ENCODE assay signal across 27 cellular contexts in genomic region chr14:24508155-24508554, GRCh38. TPM values are rescaled to one million over a fixed set of nuclear protein-coding genes. Genes with fewer than 3 reads are reported as not detected.
A peak's percentile ranks its signal among the peaks of the same experiment; 100 is the strongest.
DNase-seq lines count a peak whose midpoint lies in the region; ATAC-seq lines count a peak whose summit lies in the region.
"Had no signal": no experiment of that assay in that cellular context is flagged by ENCODE, and none has a peak within 500 bp of the region (broad histone marks: within the 10 kb centered on the region; RNA-seq: fewer than 3 reads in every experiment).

TSS of gene CMA1 (minus strand) at chr14:24508265. CDS start at chr14:24508235, 30 bp downstream.

- no peak within 1 kb of the TSS for H3K4me3 Mint-ChIP-seq in T-helper 1 cell treated with Interleukin-12 subunit alpha and Interleukin-12 subunit beta and Interleukin-4 antibody, amounts not matched to agents 30 μg/mL and 1 μg/mL, for 36 hours
- H3K4me3 Mint-ChIP-seq in activated CD8-positive, alpha-beta T cell treated with anti-CD3 and anti-CD28 coated beads, Interleukin-2, amount 10 ng/mL, durations not matched to agents 7 days and 5 days = no peak within 1 kb of the TSS
- no peak within 1 kb of the TSS for H3K4me3 Mint-ChIP-seq in activated T-cell treated with anti-CD3 and anti-CD28 coated beads, Interleukin-2, amount 50 U/mL, for 4 hours
- H3K4me3 Mint-ChIP-seq: activated naive CD8-positive, alpha-beta T cell treated with anti-CD3 and anti-CD28 coated beads for 36 hours; H9; memory B cell; stimulated activated naive CD8-positive, alpha-beta T cell treated with anti-CD3 and anti-CD28 coated beads, Interleukin-15, Interleukin-2, amounts not matched to agents 100 ng/mL and 50 ng/mL, for 24 hours; T-cell had no signal

- H3K4me1 Mint-ChIP-seq in T-helper 1 cell treated with Interleukin-12 subunit alpha and Interleukin-12 subunit beta and Interleukin-4 antibody, amounts not matched to agents 30 μg/mL and 1 μg/mL, for 36 hours (ENCODE audit: low read depth) = peaks cover 14% of the 10 kb centered on the region
- peaks cover 50% of the 10 kb centered on the region for H3K4me1 Mint-ChIP-seq in activated CD8-positive, alpha-beta T cell treated with anti-CD3 and anti-CD28 coated beads, Interleukin-2, amount 10 ng/mL, durations not matched to agents 7 days and 5 days (ENCODE audit: low read depth)
- no peaks in the 10 kb centered on the region for H3K4me1 Mint-ChIP-seq in activated T-cell treated with anti-CD3 and anti-CD28 coated beads, Interleukin-2, amount 50 U/mL, for 4 hours (ENCODE audit: low read depth)
- H3K4me1 Mint-ChIP-seq: CD8-positive, alpha-beta memory T cell; H9; memory B cell; T-cell had no signal

- CTCF ChIA-PET in activated CD8-positive, alpha-beta T cell treated with anti-CD3 and anti-CD28 coated beads, Interleukin-2, amount 10 ng/mL, durations not matched to agents 7 days and 5 days (lab: Charles Lee) = no interaction called here

- no peaks in the 10 kb centered on the region for H3K9me3 Mint-ChIP-seq in T-helper 1 cell treated with Interleukin-12 subunit alpha and Interleukin-12 subunit beta and Interleukin-4 antibody, amounts not matched to agents 30 μg/mL and 1 μg/mL, for 36 hours
- H3K9me3 Mint-ChIP-seq in activated CD8-positive, alpha-beta T cell treated with anti-CD3 and anti-CD28 coated beads, Interleukin-2, amount 10 ng/mL, durations not matched to agents 7 days and 5 days (ENCODE audit: insufficient read depth) = no peaks in the 10 kb centered on the region
- H3K9me3 Mint-ChIP-seq in activated T-cell treated with anti-CD3 and anti-CD28 coated beads, Interleukin-2, amount 50 U/mL, for 4 hours = no peaks in the 10 kb centered on the region
- H3K9me3 Mint-ChIP-seq: activated naive CD8-positive, alpha-beta T cell treated with anti-CD3 and anti-CD28 coated beads for 36 hours; CD8-positive, alpha-beta memory T cell; memory B cell; stimulated activated naive CD8-positive, alpha-beta T cell treated with anti-CD3 and anti-CD28 coated beads, Interleukin-15, Interleukin-2, amounts not matched to agents 100 ng/mL and 50 ng/mL, for 24 hours had no signal

- no peaks in the 10 kb centered on the region for H3K36me3 Mint-ChIP-seq in T-helper 1 cell treated with Interleukin-12 subunit alpha and Interleukin-12 subunit beta and Interleukin-4 antibody, amounts not matched to agents 30 μg/mL and 1 μg/mL, for 36 hours (ENCODE audit: low read depth)
- no peaks in the 10 kb centered on the region for H3K36me3 Mint-ChIP-seq in activated CD8-positive, alpha-beta T cell treated with anti-CD3 and anti-CD28 coated beads, Interleukin-2, amount 10 ng/mL, durations not matched to agents 7 days and 5 days (ENCODE audit: low read depth)
- H3K36me3 Mint-ChIP-seq in activated T-cell treated with anti-CD3 and anti-CD28 coated beads, Interleukin-2, amount 50 U/mL, for 4 hours (ENCODE audit: insufficient read depth) = no peaks in the 10 kb centered on the region
- H3K36me3 Mint-ChIP-seq: memory B cell, T-cell had no signal

- ATAC-seq in GM19438 (IDR thresholded peaks at IDR 0.05; ENCODE audit: low read depth, unreplicated experiment) (peak; percentile 85), HG02763 (IDR thresholded peaks at IDR 0.05; ENCODE audit: unreplicated experiment) (peak; percentile 70)
- ATAC-seq in activated CD8-positive, alpha-beta T cell treated with anti-CD3 and anti-CD28 coated beads, Interleukin-2, amount 10 ng/mL, durations not matched to agents 7 days and 5 days = no peak
- no peak for ATAC-seq in activated T-cell treated with anti-CD3 and anti-CD28 coated beads, Interleukin-2, amount 50 U/mL, for 4 hours
- ATAC-seq: heart right ventricle, left colon, T-cell had no signal

- POLR2A ChIA-PET in activated CD8-positive, alpha-beta T cell treated with anti-CD3 and anti-CD28 coated beads, Interleukin-2, amount 10 ng/mL, durations not matched to agents 7 days and 5 days (lab: Charles Lee) = interaction anchor here (0.6 kb wide), 1 partner anchor 1644 kb away, joined by 3 read pairs; no protein-coding TSS in a partner anchor

- peak within 1 kb of the TSS; percentile 52 for H3K27ac Mint-ChIP-seq in T-helper 1 cell treated with Interleukin-12 subunit alpha and Interleukin-12 subunit beta and Interleukin-4 antibody, amounts not matched to agents 30 μg/mL and 1 μg/mL, for 36 hours
- peak within 1 kb of the TSS; percentile 14 for H3K27ac Mint-ChIP-seq in activated CD8-positive, alpha-beta T cell treated with anti-CD3 and anti-CD28 coated beads, Interleukin-2, amount 10 ng/mL, durations not matched to agents 7 days and 5 days
- H3K27ac Mint-ChIP-seq: activated naive CD8-positive, alpha-beta T cell treated with anti-CD3 and anti-CD28 coated beads for 36 hours; H9; memory B cell; stimulated activated naive CD8-positive, alpha-beta T cell treated with anti-CD3 and anti-CD28 coated beads, Interleukin-15, Interleukin-2, amounts not matched to agents 100 ng/mL and 50 ng/mL, for 24 hours; T-cell had no signal

- H3K27me3 Mint-ChIP-seq in T-helper 1 cell treated with Interleukin-12 subunit alpha and Interleukin-12 subunit beta and Interleukin-4 antibody, amounts not matched to agents 30 μg/mL and 1 μg/mL, for 36 hours (ENCODE audit: low read depth) = peaks cover 8% of the 10 kb centered on the region
- H3K27me3 Mint-ChIP-seq in activated CD8-positive, alpha-beta T cell treated with anti-CD3 and anti-CD28 coated beads, Interleukin-2, amount 10 ng/mL, durations not matched to agents 7 days and 5 days (ENCODE audit: low read depth) = peaks cover 25% of the 10 kb centered on the region
- peaks cover 7% of the 10 kb centered on the region for H3K27me3 Mint-ChIP-seq in activated T-cell treated with anti-CD3 and anti-CD28 coated beads, Interleukin-2, amount 50 U/mL, for 4 hours (ENCODE audit: low read depth)

- DNase-seq in T-helper 1 cell (no peak), nucleus accumbens (lab: John Stamatoyannopoulos, UW) (no peak), NCI-H187 (lab: John Stamatoyannopoulos, UW) (no peak)
- no peak for DNase-seq in activated CD8-positive, alpha-beta T cell treated with anti-CD3 and anti-CD28 coated beads, Interleukin-2, amount 10 ng/mL, durations not matched to agents 7 days and 5 days
- DNase-seq in activated T-cell treated with anti-CD3 and anti-CD28 coated beads, Interleukin-2, amount 50 U/mL, for 4 hours = no peak
- DNase-seq: activated naive CD8-positive, alpha-beta T cell treated with anti-CD3 and anti-CD28 coated beads for 36 hours; CD8-positive, alpha-beta memory T cell; foreskin fibroblast; H9; heart right ventricle; left colon; NCI-H1105; NCI-H2081; PC-9; SHP77 treated with DMSO at 0.1 percent for 48 hours; spleen; stimulated activated CD4-positive, alpha-beta T cell treated with anti-CD3 and anti-CD28 coated beads, Interleukin-4, amount 100 ng/mL, for 4 hours; T-cell; tibial artery had no signal

RNA-seq across cellular contexts. Expression of gene CMA1, which starts in this region (rescaled TPM):
- under 1 TPM; 0.52 to 0.82 TPM for total RNA-seq in activated CD8-positive, alpha-beta T cell treated with anti-CD3 and anti-CD28 coated beads, Interleukin-2, amount 10 ng/mL, durations not matched to agents 7 days and 5 days
- total RNA-seq in activated T-cell treated with anti-CD3 and anti-CD28 coated beads, Interleukin-2, amount 50 U/mL, for 4 hours = 1 to 10 TPM in 1 of 3 donors, not detected in 2; 1.2 TPM
- total RNA-seq: CD8-positive, alpha-beta memory T cell; cerebellum; epithelial cell of proximal tubule; H9; LHCN-M2; PC-9; spleen; T-cell had no signal

Comparison
In these comparisons a context has a peak if more than half of its experiments do, and no peak if none do; other contexts are left out.
1. ATAC-seq: peak in GM19438 (single experiment) and HG02763 (single experiment); none in activated CD8-positive, alpha-beta T cell treated with anti-CD3 and anti-CD28 coated beads, Interleukin-2, amount 10 ng/mL, durations not matched to agents 7 days and 5 days (single experiment) and activated T-cell treated with anti-CD3 and anti-CD28 coated beads, Interleukin-2, amount 50 U/mL, for 4 hours (0 of 2).